12 cellular contexts compared by ENCODE assay signal in genomic region chr4:155543126-155543765, GRCh38.
DNase-seq lines count a peak whose midpoint lies in the region; ATAC-seq and TF ChIP-seq lines count a peak whose summit lies in the region.
"Had no signal": no experiment of that assay in that cellular context is flagged by ENCODE, and none has a peak within 500 bp of the region (broad histone marks: within the 10 kb centered on the region; RNA-seq: fewer than 3 reads in every experiment).

No MANE protein-coding gene starts in this region.

- H3K27ac Mint-ChIP-seq in T-helper 17 cell, result no peak overlapping the region
- H3K27ac Mint-ChIP-seq: activated naive CD8-positive, alpha-beta T cell treated with anti-CD3 and anti-CD28 coated beads for 36 hours had no signal

- 5% methylated on average over 2 of the region's 3 CpGs for WGBS in mesenchymal stem cell
- 72% methylated on average over 3 of the region's 3 CpGs for WGBS in prostate gland
- 62 to 72% methylated on average over 3 of the region's 3 CpGs for WGBS in lower leg skin, 2 donors

- no peak overlapping the region for H3K18ac ChIP-seq in mesenchymal stem cell (ENCODE audit: low read depth in 1 of 2, low read length in 2 of 2)

- no peak overlapping the region for H2BK12ac ChIP-seq in mesenchymal stem cell (ENCODE audit: low read length in 2 of 2)

- H3K36me3 Mint-ChIP-seq in T-helper 17 cell (ENCODE audit: low read depth), result no peaks in the 10 kb centered on the region
- H3K36me3 Mint-ChIP-seq: activated naive CD8-positive, alpha-beta T cell treated with anti-CD3 and anti-CD28 coated beads for 36 hours had no signal

- no peaks in the 10 kb centered on the region for H3K27me3 Mint-ChIP-seq in T-helper 17 cell

- no peak overlapping the region for H3K23ac ChIP-seq in mesenchymal stem cell (ENCODE audit: low read length in 2 of 2)

- no peak overlapping the region for H3K4me2 ChIP-seq in mesenchymal stem cell (ENCODE audit: low read length, poor library complexity, severe bottlenecking)

- no peaks in the 10 kb centered on the region for H3K79me1 ChIP-seq in mesenchymal stem cell (replicated peaks; ENCODE audit: low read length, poor library complexity, severe bottlenecking)

- H4K91ac ChIP-seq in mesenchymal stem cell (ENCODE audit: low read length), result no peak overlapping the region

- H2AK5ac ChIP-seq in mesenchymal stem cell (ENCODE audit: low read length, severe bottlenecking), result no peak overlapping the region

- H2AFZ ChIP-seq in mesenchymal stem cell (ENCODE audit: low read depth, low read length), result no peak overlapping the region

- H3K4me3 Mint-ChIP-seq in T-helper 17 cell, result no peak overlapping the region
- H3K4me3 Mint-ChIP-seq: activated naive CD8-positive, alpha-beta T cell treated with anti-CD3 and anti-CD28 coated beads for 36 hours had no signal

- H3K4ac ChIP-seq in mesenchymal stem cell (ENCODE audit: low read depth in 1 of 2, low read length in 2 of 2), result no peak overlapping the region

- H2BK5ac ChIP-seq in mesenchymal stem cell (ENCODE audit: low read depth, low read length, poor library complexity, severe bottlenecking), result no peak overlapping the region

- intact Hi-C loops in prostate gland (cut with DNase I) (no loop called here), lower leg skin (cut with DNase I; ENCODE audit: low total_unique reads) (no loop called here)

- H3K36me3 ChIP-seq in RWPE2 (ENCODE audit: low read depth) (no peaks in the 10 kb centered on the region), mesenchymal stem cell (ENCODE audit: control insufficient read depth in 1 of 2, insufficient read depth in 2 of 2, low read depth in 1 of 2, low read length in 2 of 2) (no peaks in the 10 kb centered on the region), prostate gland (no peaks in the 10 kb centered on the region)
- H3K36me3 ChIP-seq: suprapubic skin had no signal

- H2BK15ac ChIP-seq in mesenchymal stem cell (ENCODE audit: low read depth, poor library complexity, severe bottlenecking), result no peak overlapping the region

- H3K4me1 Mint-ChIP-seq in T-helper 17 cell, result no peaks in the 10 kb centered on the region
- H3K4me1 Mint-ChIP-seq: activated naive CD8-positive, alpha-beta T cell treated with anti-CD3 and anti-CD28 coated beads for 36 hours had no signal

- H3K9ac ChIP-seq in mesenchymal stem cell (ENCODE audit: low read length), result peak overlapping the region; percentile 14

- DNase-seq in RWPE2 (ENCODE audit: low spot score), result no peak
- DNase-seq in mesenchymal stem cell, result peak; percentile 82
- no peak for DNase-seq in prostate gland (ENCODE audit: low spot score)
- DNase-seq in lower leg skin (ENCODE audit: low spot score in 2 of 2), result no peak
- no peak for DNase-seq in T-helper 17 cell
- DNase-seq: activated naive CD8-positive, alpha-beta T cell treated with anti-CD3 and anti-CD28 coated beads for 36 hours; GDM1 had no signal

- no peak overlapping the region for H3K4me3 ChIP-seq in RWPE2 (ENCODE audit: severe bottlenecking)
- H3K4me3 ChIP-seq in mesenchymal stem cell (ENCODE audit: insufficient read depth in 1 of 2, low read depth in 1 of 2, low read length in 2 of 2), result peak overlapping the region in 1 of 2 experiments; percentile 29
- no peak overlapping the region for H3K4me3 ChIP-seq in prostate gland
- no peak overlapping the region for H3K4me3 ChIP-seq in lower leg skin (ENCODE audit: low read depth, poor library complexity, severe bottlenecking)
- H3K4me3 ChIP-seq: suprapubic skin had no signal

- H3K27me3 ChIP-seq in RWPE2 (ENCODE audit: insufficient read depth, poor library complexity, severe bottlenecking) (no peaks in the 10 kb centered on the region), mesenchymal stem cell (ENCODE audit: control insufficient read depth in 1 of 2, insufficient read depth in 1 of 2, low read length in 2 of 2) (no peaks in the 10 kb centered on the region), prostate gland (replicated peaks; ENCODE audit: insufficient read depth) (no peaks in the 10 kb centered on the region)
- H3K27me3 ChIP-seq: suprapubic skin had no signal

- H3K4me1 ChIP-seq in RWPE2 (ENCODE audit: insufficient read depth, poor library complexity, severe bottlenecking), result no peaks in the 10 kb centered on the region
- no peaks in the 10 kb centered on the region for H3K4me1 ChIP-seq in mesenchymal stem cell (ENCODE audit: control insufficient read depth, insufficient read depth, low read depth, low read length)
- no peaks in the 10 kb centered on the region for H3K4me1 ChIP-seq in prostate gland (replicated peaks)

- no peak for TF ChIP-seq POLR2A in prostate gland (IDR thresholded peaks at IDR 0.05)
- no peak for TF ChIP-seq POLR2A in lower leg skin (IDR thresholded peaks at IDR 0.05)

- H2BK120ac ChIP-seq in mesenchymal stem cell (ENCODE audit: low read depth, low read length), result no peak overlapping the region

- peak; percentile 71 for ATAC-seq in GM18520 (IDR thresholded peaks at IDR 0.05; ENCODE audit: unreplicated experiment)
- ATAC-seq in HG02678 (IDR thresholded peaks at IDR 0.05; ENCODE audit: unreplicated experiment), result peak; percentile 59
- peak; percentile 85; the same call in 2 of the 3 replicates for ATAC-seq in RWPE2 (ENCODE audit: low read depth)
- ATAC-seq in HG02970 (IDR thresholded peaks at IDR 0.05; ENCODE audit: low FRiP score, unreplicated experiment), result no peak
- ATAC-seq in T-helper 17 cell, result no peak
- ATAC-seq: HCT116 had no signal

- H3K27ac ChIP-seq in RWPE2 (ENCODE audit: poor library complexity, severe bottlenecking) (peak overlapping the region; percentile 3), mesenchymal stem cell (ENCODE audit: low read length, poor library complexity, severe bottlenecking) (peak overlapping the region; percentile 8), prostate gland (no peak overlapping the region)
- H3K27ac ChIP-seq: suprapubic skin had no signal

- TF ChIP-seq CTCF in RWPE2 (IDR thresholded peaks at IDR 0.05; ENCODE audit: poor library complexity, severe bottlenecking) (no peak), prostate gland (IDR thresholded peaks at IDR 0.05) (no peak), lower leg skin (IDR thresholded peaks at IDR 0.05) (no peak)

- H3K14ac ChIP-seq in mesenchymal stem cell (ENCODE audit: low read length in 2 of 2), result no peak overlapping the region

- no peaks in the 10 kb centered on the region for H3K9me3 ChIP-seq in RWPE2 (ENCODE audit: severe bottlenecking)
- no peaks in the 10 kb centered on the region for H3K9me3 ChIP-seq in mesenchymal stem cell (ENCODE audit: control insufficient read depth, low read length)
- H3K9me3 ChIP-seq in prostate gland, result no peaks in the 10 kb centered on the region
- no peaks in the 10 kb centered on the region for H3K9me3 ChIP-seq in T-helper 17 cell (ENCODE audit: control insufficient read depth, low read length, poor library complexity, severe bottlenecking)
- H3K9me3 ChIP-seq: suprapubic skin had no signal

- H4K8ac ChIP-seq in mesenchymal stem cell (ENCODE audit: low read length), result no peak overlapping the region

Comparison
In these comparisons a context has a peak if more than half of its experiments do, and no peak if none do; other contexts are left out.
1. ATAC-seq: peak in GM18520 (single experiment), HG02678 (single experiment) and RWPE2 (single experiment); none in HG02970 (single experiment) and T-helper 17 cell (single experiment).
2. H3K27ac ChIP-seq: peak in RWPE2 (single experiment) and mesenchymal stem cell (single experiment); none in prostate gland (0 of 2).